Comparison of ENCODE assay signal across 1 cellular context in genomic region chr20:41308290-41308691, GRCh38.
TF ChIP-seq lines count a peak whose summit lies in the region.

No MANE protein-coding gene starts in this region.

TF ChIP-seq in HepG2, 621 proteins besides CTCF, POLR2A, EP300 and RAD21:
- TF ChIP-seq EHMT2 (IDR thresholded peaks at IDR 0.05; ENCODE audit: borderline replicate concordance, low read depth, low read length) (0 out of 2 replicates have a peak, but pooled peaks have one; percentile 19), ARID3A (IDR thresholded peaks at IDR 0.05; ENCODE audit: low read depth, low read length) (peak; percentile 65), LCORL (IDR thresholded peaks at IDR 0.05) (no peak), LCORL (CRISPR knock-in tag; IDR thresholded peaks at IDR 0.05) (no peak), ZNF639 (CRISPR knock-in tag; conservative IDR thresholded peaks at IDR 0.05) (no peak), CEBPB (IDR thresholded peaks at IDR 0.05; ENCODE audit: borderline replicate concordance, low read depth, low read length) (peak; percentile 53; the same call in 1 of the 2 replicates), NCOR1 (IDR thresholded peaks at IDR 0.05; ENCODE audit: borderline replicate concordance, low read length) (peak; percentile 47; the same call in 1 of the 2 replicates), RFX1 (IDR thresholded peaks at IDR 0.05) (peak; percentile 36; the same call in 1 of the 2 replicates), FIP1L1 (IDR thresholded peaks at IDR 0.05; ENCODE audit: borderline replicate concordance, insufficient read depth, low read depth, low read length) (no peak), FOXO4 (CRISPR knock-in tag; conservative IDR thresholded peaks at IDR 0.05) (0 out of 2 replicates have a peak, but pooled peaks have one; percentile 22), HNF4A (CRISPR knock-in tag; IDR thresholded peaks at IDR 0.05) (peak; percentile 53), MAFK (conservative IDR thresholded peaks at IDR 0.05 in 1 of 2, IDR thresholded peaks at IDR 0.05 in 1 of 2; ENCODE audit: low read length in 2 of 2) (0 out of 4 replicates have a peak, but pooled peaks of 1 of the 2 experiments have one; percentile 7)
